8 cellular contexts compared by ENCODE assay signal in the genomic region with DNA sequence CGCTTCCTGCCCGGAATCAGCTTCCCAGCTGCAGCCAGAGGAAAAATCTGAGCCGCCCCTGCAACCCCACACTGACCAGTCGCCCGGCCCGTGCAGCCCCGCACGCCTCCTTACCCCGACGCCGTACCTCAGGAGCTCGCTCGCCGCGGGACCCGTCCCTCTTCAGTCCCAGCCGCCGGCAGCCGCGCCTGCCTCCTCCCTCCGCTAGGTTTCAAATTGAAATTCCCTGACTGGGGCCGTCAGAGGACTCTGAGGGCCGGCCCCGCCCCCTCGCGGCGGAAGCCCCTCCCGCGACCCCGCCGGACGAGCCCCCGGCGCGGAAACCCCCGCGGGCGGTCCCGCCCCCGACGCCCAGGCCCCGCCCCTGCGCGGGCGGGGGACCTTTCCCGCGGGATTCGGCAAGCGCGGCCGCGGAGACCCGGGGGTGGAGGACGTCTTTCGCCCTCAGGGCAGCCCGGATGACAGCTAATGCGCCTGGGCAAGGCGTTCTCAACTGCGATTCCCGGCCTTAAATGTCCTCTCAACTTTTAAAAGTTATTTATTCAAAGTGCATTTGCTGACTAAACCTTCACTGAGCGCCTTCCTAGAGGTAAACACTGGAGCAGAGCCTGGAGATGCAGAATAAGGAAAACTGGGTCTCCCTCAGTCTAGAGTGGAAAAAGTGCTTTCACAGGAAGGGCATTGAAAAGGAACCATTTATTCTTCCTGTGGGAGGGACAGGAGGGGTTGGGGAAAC. TPM values are rescaled to one million over a fixed set of nuclear protein-coding genes. Genes with fewer than 3 reads are reported as not detected.
DNase-seq lines count a peak whose midpoint lies in the region; ATAC-seq lines count a peak whose summit lies in the region.

A gene (minus strand): TSS at position 218 of the 736 bp plus-strand sequence. CDS start 106,760 bp downstream, outside the sequence.

- H3K27me3 Mint-ChIP-seq in activated CD4-positive, alpha-beta T cell treated with anti-CD3 and anti-CD28 coated beads, Interleukin-2, amount 10 ng/mL, durations not matched to agents 7 days and 5 days, result peaks cover 16% of the 10 kb centered on the region

- no peaks in the 10 kb centered on the region for H3K36me3 Mint-ChIP-seq in activated CD4-positive, alpha-beta T cell treated with anti-CD3 and anti-CD28 coated beads, Interleukin-2, amount 10 ng/mL, durations not matched to agents 7 days and 5 days (ENCODE audit: low read depth)

- H3K9me3 Mint-ChIP-seq in activated CD4-positive, alpha-beta T cell treated with anti-CD3 and anti-CD28 coated beads, Interleukin-2, amount 10 ng/mL, durations not matched to agents 7 days and 5 days, result no peaks in the 10 kb centered on the region

- CTCF ChIA-PET in activated CD4-positive, alpha-beta T cell treated with anti-CD3 and anti-CD28 coated beads, Interleukin-2, amount 10 ng/mL, durations not matched to agents 7 days and 5 days (lab: Charles Lee), result no interaction called here

- peak within 1 kb of the TSS; percentile 81 for H3K4me3 Mint-ChIP-seq in activated CD4-positive, alpha-beta T cell treated with anti-CD3 and anti-CD28 coated beads, Interleukin-2, amount 10 ng/mL, durations not matched to agents 7 days and 5 days

- peak; percentile 71 to 77 for DNase-seq in NCI-H2081 (lab: John Stamatoyannopoulos, UW)
- no peak for DNase-seq in NCI-H2081 treated with DMSO at 0.1 percent for 48 hours (lab: John Stamatoyannopoulos, UW)
- DNase-seq in NCI-H2196 (lab: John Stamatoyannopoulos, UW; ENCODE audit: unreplicated experiment), result peak; percentile 54
- DNase-seq in activated CD4-positive, alpha-beta T cell treated with anti-CD3 and anti-CD28 coated beads, Interleukin-2, amount 10 ng/mL, durations not matched to agents 7 days and 5 days, result peak; percentile 69
- peak; percentile 38 for DNase-seq in cortex of kidney (lab: John Stamatoyannopoulos, UW)
- peak; percentile 92 for DNase-seq in left lobe of liver (ENCODE audit: low spot score)
- peak; percentile 74 for DNase-seq in stimulated activated CD4-positive, alpha-beta T cell treated with anti-CD3 and anti-CD28 coated beads, Interleukin-2, amount 100 ng/mL, for 4 hours (ENCODE audit: low read depth)

- POLR2A ChIA-PET in activated CD4-positive, alpha-beta T cell treated with anti-CD3 and anti-CD28 coated beads, Interleukin-2, amount 10 ng/mL, durations not matched to agents 7 days and 5 days (lab: Charles Lee), result no interaction called here

- peaks cover 21% of the 10 kb centered on the region for H3K4me1 Mint-ChIP-seq in activated CD4-positive, alpha-beta T cell treated with anti-CD3 and anti-CD28 coated beads, Interleukin-2, amount 10 ng/mL, durations not matched to agents 7 days and 5 days

- ATAC-seq in HG02938 (IDR thresholded peaks at IDR 0.05; ENCODE audit: unreplicated experiment), result peak; percentile 70
- ATAC-seq in left lobe of liver, result peak; percentile 99

- H3K27ac Mint-ChIP-seq in activated CD4-positive, alpha-beta T cell treated with anti-CD3 and anti-CD28 coated beads, Interleukin-2, amount 10 ng/mL, durations not matched to agents 7 days and 5 days, result peak within 1 kb of the TSS; percentile 72

RNA-seq across cellular contexts. Expression of the gene that starts here (rescaled TPM):
- total RNA-seq in activated CD4-positive, alpha-beta T cell treated with anti-CD3 and anti-CD28 coated beads, Interleukin-2, amount 10 ng/mL, durations not matched to agents 7 days and 5 days, result 10 to 100 TPM; 20.2 to 25.2 TPM
- total RNA-seq in left lobe of liver, result 18.7 TPM
